1 cellular context compared by ENCODE assay signal in the genomic region with DNA sequence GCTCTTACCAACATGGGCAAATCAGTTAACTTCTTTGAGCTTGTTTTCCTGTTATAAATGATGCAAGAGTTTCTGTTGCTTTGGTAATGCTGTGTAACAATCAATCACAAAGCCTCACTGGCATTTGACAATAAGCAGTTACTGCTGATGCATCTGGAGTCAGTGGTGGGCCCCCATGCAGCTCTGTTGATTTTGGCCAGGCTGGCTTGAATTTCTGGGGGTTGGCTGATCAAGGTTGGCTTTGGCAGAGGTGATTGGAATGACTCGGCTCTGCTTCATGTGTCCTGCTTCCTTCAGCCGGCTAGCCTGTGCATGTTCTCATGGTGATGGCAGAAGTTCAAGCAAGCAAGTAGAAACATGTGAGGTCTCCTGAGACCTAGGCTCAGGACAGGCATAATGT.
TF ChIP-seq lines count a peak whose summit lies in the region.

No MANE protein-coding gene starts in this region.

TF ChIP-seq in WTC11, 78 proteins besides CTCF, POLR2A, EP300 and RAD21 (continued from another document):
- TF ChIP-seq, protein P1, sequence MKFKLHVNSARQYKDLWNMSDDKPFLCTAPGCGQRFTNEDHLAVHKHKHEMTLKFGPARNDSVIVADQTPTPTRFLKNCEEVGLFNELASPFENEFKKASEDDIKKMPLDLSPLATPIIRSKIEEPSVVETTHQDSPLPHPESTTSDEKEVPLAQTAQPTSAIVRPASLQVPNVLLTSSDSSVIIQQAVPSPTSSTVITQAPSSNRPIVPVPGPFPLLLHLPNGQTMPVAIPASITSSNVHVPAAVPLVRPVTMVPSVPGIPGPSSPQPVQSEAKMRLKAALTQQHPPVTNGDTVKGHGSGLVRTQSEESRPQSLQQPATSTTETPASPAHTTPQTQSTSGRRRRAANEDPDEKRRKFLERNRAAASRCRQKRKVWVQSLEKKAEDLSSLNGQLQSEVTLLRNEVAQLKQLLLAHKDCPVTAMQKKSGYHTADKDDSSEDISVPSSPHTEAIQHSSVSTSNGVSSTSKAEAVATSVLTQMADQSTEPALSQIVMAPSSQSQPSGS (CRISPR knock-in tag; IDR thresholded peaks at IDR 0.05; ENCODE audit: borderline replicate concordance, low read depth): no peak
- TF ChIP-seq, protein P2, sequence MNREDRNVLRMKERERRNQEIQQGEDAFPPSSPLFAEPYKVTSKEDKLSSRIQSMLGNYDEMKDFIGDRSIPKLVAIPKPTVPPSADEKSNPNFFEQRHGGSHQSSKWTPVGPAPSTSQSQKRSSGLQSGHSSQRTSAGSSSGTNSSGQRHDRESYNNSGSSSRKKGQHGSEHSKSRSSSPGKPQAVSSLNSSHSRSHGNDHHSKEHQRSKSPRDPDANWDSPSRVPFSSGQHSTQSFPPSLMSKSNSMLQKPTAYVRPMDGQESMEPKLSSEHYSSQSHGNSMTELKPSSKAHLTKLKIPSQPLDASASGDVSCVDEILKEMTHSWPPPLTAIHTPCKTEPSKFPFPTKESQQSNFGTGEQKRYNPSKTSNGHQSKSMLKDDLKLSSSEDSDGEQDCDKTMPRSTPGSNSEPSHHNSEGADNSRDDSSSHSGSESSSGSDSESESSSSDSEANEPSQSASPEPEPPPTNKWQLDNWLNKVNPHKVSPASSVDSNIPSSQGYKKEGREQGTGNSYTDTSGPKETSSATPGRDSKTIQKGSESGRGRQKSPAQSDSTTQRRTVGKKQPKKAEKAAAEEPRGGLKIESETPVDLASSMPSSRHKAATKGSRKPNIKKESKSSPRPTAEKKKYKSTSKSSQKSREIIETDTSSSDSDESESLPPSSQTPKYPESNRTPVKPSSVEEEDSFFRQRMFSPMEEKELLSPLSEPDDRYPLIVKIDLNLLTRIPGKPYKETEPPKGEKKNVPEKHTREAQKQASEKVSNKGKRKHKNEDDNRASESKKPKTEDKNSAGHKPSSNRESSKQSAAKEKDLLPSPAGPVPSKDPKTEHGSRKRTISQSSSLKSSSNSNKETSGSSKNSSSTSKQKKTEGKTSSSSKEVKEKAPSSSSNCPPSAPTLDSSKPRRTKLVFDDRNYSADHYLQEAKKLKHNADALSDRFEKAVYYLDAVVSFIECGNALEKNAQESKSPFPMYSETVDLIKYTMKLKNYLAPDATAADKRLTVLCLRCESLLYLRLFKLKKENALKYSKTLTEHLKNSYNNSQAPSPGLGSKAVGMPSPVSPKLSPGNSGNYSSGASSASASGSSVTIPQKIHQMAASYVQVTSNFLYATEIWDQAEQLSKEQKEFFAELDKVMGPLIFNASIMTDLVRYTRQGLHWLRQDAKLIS (CRISPR knock-in tag; IDR thresholded peaks at IDR 0.05; ENCODE audit: borderline replicate concordance): no peak
- TF ChIP-seq ZNF396 (CRISPR knock-in tag; IDR thresholded peaks at IDR 0.05; ENCODE audit: borderline replicate concordance): no peak
- no peak for TF ChIP-seq ZNF423 (CRISPR knock-in tag; IDR thresholded peaks at IDR 0.05)
